10 cellular contexts compared by ENCODE assay signal in genomic region chr7:140525741-140526140, GRCh38. TPM values are rescaled to one million over a fixed set of nuclear protein-coding genes. Genes with fewer than 3 reads are reported as not detected.
DNase-seq lines count a peak whose midpoint lies in the region; ATAC-seq lines count a peak whose summit lies in the region.
"Had no signal": no experiment of that assay in that cellular context is flagged by ENCODE, and none has a peak within 500 bp of the region (broad histone marks: within the 10 kb centered on the region; RNA-seq: fewer than 3 reads in every experiment).

No MANE protein-coding gene starts in this region.

- intact Hi-C loops in posterior vena cava (cut with DNase I): no loop called here

- H3K4me3 Mint-ChIP-seq in activated naive CD8-positive, alpha-beta T cell treated with anti-CD3 and anti-CD28 coated beads for 36 hours: no peak overlapping the region

- peak; percentile 14 for DNase-seq in NCI-H2107 treated with DMSO at 0.1 percent for 48 hours (lab: John Stamatoyannopoulos, UW; ENCODE audit: unreplicated experiment)
- peak; percentile 18 for DNase-seq in activated naive CD8-positive, alpha-beta T cell treated with anti-CD3 and anti-CD28 coated beads for 36 hours
- peak; percentile 58 for DNase-seq in posterior vena cava (ENCODE audit: low spot score)
- DNase-seq in retina: no peak
- no peak for DNase-seq in COLO829 (ENCODE audit: low spot score)
- no peak for DNase-seq in NCI-H510A (lab: John Stamatoyannopoulos, UW)
- DNase-seq: dorsolateral prefrontal cortex, NCI-H446 treated with DMSO at 0.1 percent for 48 hours had no signal

- H3K4me1 Mint-ChIP-seq in activated naive CD8-positive, alpha-beta T cell treated with anti-CD3 and anti-CD28 coated beads for 36 hours: peaks cover 7% of the 10 kb centered on the region

- no peaks in the 10 kb centered on the region for H3K9me3 Mint-ChIP-seq in activated naive CD8-positive, alpha-beta T cell treated with anti-CD3 and anti-CD28 coated beads for 36 hours

- H3K27me3 Mint-ChIP-seq in activated naive CD8-positive, alpha-beta T cell treated with anti-CD3 and anti-CD28 coated beads for 36 hours: no peaks in the 10 kb centered on the region

- ATAC-seq in GM18511 (IDR thresholded peaks at IDR 0.05; ENCODE audit: unreplicated experiment) (peak; percentile 66), GM19397 (IDR thresholded peaks at IDR 0.05; ENCODE audit: unreplicated experiment) (no peak)

- no peak overlapping the region for H3K27ac Mint-ChIP-seq in activated naive CD8-positive, alpha-beta T cell treated with anti-CD3 and anti-CD28 coated beads for 36 hours

- no peaks in the 10 kb centered on the region for H3K36me3 Mint-ChIP-seq in activated naive CD8-positive, alpha-beta T cell treated with anti-CD3 and anti-CD28 coated beads for 36 hours

RNA-seq across cellular contexts. Expression of gene MKRN1, which starts 46.4 kb away (rescaled TPM):
- 10 to 100 TPM; 47.7 to 48.1 TPM for total RNA-seq in activated naive CD8-positive, alpha-beta T cell treated with anti-CD3 and anti-CD28 coated beads for 36 hours
- 10 to 100 TPM; 59.1 to 74.7 TPM for total RNA-seq in posterior vena cava

Comparison
In these comparisons a context has a peak if more than half of its experiments do, and no peak if none do; other contexts are left out.
1. DNase-seq: peak in NCI-H2107 treated with DMSO at 0.1 percent for 48 hours (single experiment), activated naive CD8-positive, alpha-beta T cell treated with anti-CD3 and anti-CD28 coated beads for 36 hours (single experiment) and posterior vena cava (single experiment); none in retina (single experiment), COLO829 (single experiment) and NCI-H510A (single experiment).